In genomic region chr18:57029761-57030160, GRCh38 we compare ENCODE assay signal across 11 cellular contexts.
DNase-seq lines count a peak whose midpoint lies in the region; ATAC-seq, FAIRE-seq and TF ChIP-seq lines count a peak whose summit lies in the region.
"Had no signal": no experiment of that assay in that cellular context is flagged by ENCODE, and none has a peak within 500 bp of the region (broad histone marks: within the 10 kb centered on the region; RNA-seq: fewer than 3 reads in every experiment).

No MANE protein-coding gene starts in this region.

- intact Hi-C loops in ascending aorta (cut with DNase I) (no loop called here), colonic mucosa (cut with DNase I) (no loop called here)

- no peak for TF ChIP-seq EP300 in SK-N-SH (IDR thresholded peaks at IDR 0.05; ENCODE audit: borderline replicate concordance in 1 of 2, low read depth in 1 of 2, low read length in 1 of 2)

- H2AFZ ChIP-seq in SK-N-SH (ENCODE audit: low read depth) (no peak overlapping the region), keratinocyte (ENCODE audit: control insufficient read depth, low read length) (no peak overlapping the region)

- ATAC-seq in GM18502 (IDR thresholded peaks at IDR 0.05; ENCODE audit: poor library complexity, unreplicated experiment): no peak
- ATAC-seq: activated T-helper 17 cell treated with anti-CD3 and anti-CD28 coated beads, Interleukin-2, amount 50 U/mL, for 72 hours; K562 had no signal

- H3K4me3 ChIP-seq in SK-N-SH (ENCODE audit: low read depth in 2 of 2, low read length in 1 of 2): no peak overlapping the region
- no peak overlapping the region for H3K4me3 ChIP-seq in keratinocyte (ENCODE audit: control insufficient read depth in 2 of 3, extremely low read depth in 1 of 3, insufficient read depth in 2 of 3, low read depth in 1 of 3, low read length in 3 of 3)
- no peak overlapping the region for H3K4me3 ChIP-seq in ascending aorta
- no peak overlapping the region for H3K4me3 ChIP-seq in colonic mucosa
- H3K4me3 ChIP-seq: K562 had no signal

- no peak for FAIRE-seq in keratinocyte (lab: Jason Lieb, UNC)
- FAIRE-seq: K562 had no signal

- H3K27ac ChIP-seq in SK-N-SH (ENCODE audit: low read depth in 2 of 2, low read length in 1 of 2) (no peak overlapping the region), keratinocyte (ENCODE audit: control insufficient read depth, insufficient read depth, low read length) (no peak overlapping the region), ascending aorta (no peak overlapping the region), colonic mucosa (no peak overlapping the region)

- no peak for TF ChIP-seq CTCF in SK-N-SH (IDR thresholded peaks at IDR 0.05)
- TF ChIP-seq CTCF in keratinocyte (optimal IDR thresholded peaks at IDR 0.05 in 1 of 3, IDR thresholded peaks at IDR 0.05 in 1 of 3, conservative IDR thresholded peaks at IDR 0.05 in 1 of 3; ENCODE audit: extremely low read depth in 1 of 3, insufficient read depth in 2 of 3, low read length in 3 of 3): peak; percentile 35 to 42 (median 40)
- no peak for TF ChIP-seq CTCF in ascending aorta (IDR thresholded peaks at IDR 0.05)
- no peak for TF ChIP-seq CTCF in colonic mucosa (IDR thresholded peaks at IDR 0.05)

- peak; percentile 33; the same call in 1 of the 2 replicates for TF ChIP-seq RAD21 in SK-N-SH (IDR thresholded peaks at IDR 0.05; ENCODE audit: low read length)

- H3F3A ChIP-seq in SK-N-SH (replicated peaks; ENCODE audit: insufficient read depth): no peaks in the 10 kb centered on the region

- H3K9me2 ChIP-seq in SK-N-SH: no peaks in the 10 kb centered on the region

- no peaks in the 10 kb centered on the region for H3K9me1 ChIP-seq in keratinocyte (ENCODE audit: control insufficient read depth, extremely low read depth, insufficient read depth, low read length)

- CTCF ChIA-PET in SK-N-SH (lab: Yijun Ruan, JAX): no interaction called here

- H3K79me2 ChIP-seq in SK-N-SH (ENCODE audit: insufficient read depth) (no peaks in the 10 kb centered on the region), keratinocyte (ENCODE audit: control insufficient read depth, insufficient read depth, low read length) (no peaks in the 10 kb centered on the region)

- H3K4me2 ChIP-seq in SK-N-SH: no peak overlapping the region
- no peak overlapping the region for H3K4me2 ChIP-seq in keratinocyte (ENCODE audit: control insufficient read depth, extremely low read depth, insufficient read depth, low read depth, low read length)

- H3K9me3 ChIP-seq in SK-N-SH (no peaks in the 10 kb centered on the region), keratinocyte (ENCODE audit: control insufficient read depth, low read depth, low read length) (no peaks in the 10 kb centered on the region), ascending aorta (no peaks in the 10 kb centered on the region), colonic mucosa (no peaks in the 10 kb centered on the region)

- H4K20me1 ChIP-seq in SK-N-SH (ENCODE audit: insufficient read depth): no peaks in the 10 kb centered on the region
- H4K20me1 ChIP-seq in keratinocyte (ENCODE audit: control insufficient read depth, extremely low read depth, insufficient read depth, low read length): no peaks in the 10 kb centered on the region

- no peak overlapping the region for H3K9ac ChIP-seq in SK-N-SH
- no peak overlapping the region for H3K9ac ChIP-seq in keratinocyte (ENCODE audit: control insufficient read depth, extremely low read depth, insufficient read depth, low read length)
- H3K9ac ChIP-seq in colonic mucosa (ENCODE audit: low read depth in 2 of 2, low read length in 2 of 2): no peak overlapping the region

- WGBS in SK-N-SH (ENCODE audit: low lambda C conversion rate): 91% methylated on average over 5 of the region's 5 CpGs

- peak; percentile 6 for DNase-seq in EH (ENCODE audit: low read depth)
- peak; percentile 13 for DNase-seq in NCI-H1436 treated with DMSO at 0.1 percent for 48 hours (lab: John Stamatoyannopoulos, UW)
- no peak for DNase-seq in SK-N-SH
- DNase-seq in keratinocyte (ENCODE audit: low read depth, low spot score): no peak
- no peak for DNase-seq in ascending aorta (ENCODE audit: low spot score in 2 of 2)
- DNase-seq in NCI-H2029 treated with DMSO at 0.1 percent for 48 hours (lab: John Stamatoyannopoulos, UW): no peak
- no peak for DNase-seq in colonic mucosa
- DNase-seq: stimulated activated CD4-positive, alpha-beta T cell treated with anti-CD3 and anti-CD28 coated beads, Interleukin-4, amount 100 ng/mL, for 24 hours had no signal

- POLR2A ChIA-PET in SK-N-SH (lab: Yijun Ruan, JAX): no interaction called here

- H3K27me3 ChIP-seq in SK-N-SH (ENCODE audit: insufficient read depth) (no peaks in the 10 kb centered on the region), keratinocyte (ENCODE audit: control insufficient read depth, extremely low read depth, insufficient read depth, low read length) (no peaks in the 10 kb centered on the region), ascending aorta (no peaks in the 10 kb centered on the region), colonic mucosa (no peaks in the 10 kb centered on the region)

- H3K36me3 ChIP-seq in SK-N-SH (replicated peaks in 1 of 2; ENCODE audit: control insufficient read depth in 1 of 2, insufficient read depth in 2 of 2, low read length in 1 of 2) (no peaks in the 10 kb centered on the region), keratinocyte (ENCODE audit: control insufficient read depth in 2 of 2, extremely low read depth in 1 of 2, insufficient read depth in 2 of 2, low read length in 2 of 2) (peaks cover 0 to 3% of the 10 kb centered on the region in 2 experiments), ascending aorta (peaks cover 17 to 45% of the 10 kb centered on the region in 2 donors), colonic mucosa (no peaks in the 10 kb centered on the region)

- dilution Hi-C loops in keratinocyte (cut with MboI; ENCODE audit: extremely low pct_ligation_motif_present, low sequenced_read_pairs): no loop called here

- H3K4me1 ChIP-seq in SK-N-SH (ENCODE audit: control insufficient read depth in 1 of 2, insufficient read depth in 2 of 2, low read depth in 1 of 2, low read length in 1 of 2): peaks cover 5 to 9% of the 10 kb centered on the region in 2 experiments; a peak in 3 of 4 replicates
- H3K4me1 ChIP-seq in keratinocyte (ENCODE audit: control insufficient read depth, extremely low read depth, insufficient read depth, low read length): no peaks in the 10 kb centered on the region
- no peaks in the 10 kb centered on the region for H3K4me1 ChIP-seq in ascending aorta
- no peaks in the 10 kb centered on the region for H3K4me1 ChIP-seq in colonic mucosa

TF ChIP-seq in SK-N-SH, 30 proteins besides CTCF, POLR2A, EP300 and RAD21:
- TF ChIP-seq CHD2 (IDR thresholded peaks at IDR 0.05; ENCODE audit: low read length, partially characterized antibody) (no peak), SMC3 (IDR thresholded peaks at IDR 0.05; ENCODE audit: low read depth, low read length) (peak; percentile 25; the same call in 1 of the 2 replicates)

Comparison
In these comparisons a context has a peak if more than half of its experiments do, and no peak if none do; other contexts are left out.
1. DNase-seq: peak in EH (single experiment) and NCI-H1436 treated with DMSO at 0.1 percent for 48 hours (single experiment); none in SK-N-SH (single experiment), keratinocyte (single experiment), ascending aorta (0 of 2), NCI-H2029 treated with DMSO at 0.1 percent for 48 hours (single experiment) and colonic mucosa (single experiment).
2. CTCF ChIP-seq: peak in keratinocyte (3 of 3); none in SK-N-SH (single experiment), ascending aorta (0 of 3) and colonic mucosa (single experiment).